22 cellular contexts compared by ENCODE assay signal in genomic region chr6:75776461-75776860, GRCh38.
"Had no signal": no experiment of that assay in that cellular context is flagged by ENCODE, and none has a peak within 500 bp of the region (broad histone marks: within the 10 kb centered on the region; RNA-seq: fewer than 3 reads in every experiment).

No MANE protein-coding gene starts in this region.

- H3K9me3 Mint-ChIP-seq: endodermal cell; naive thymus-derived CD8-positive, alpha-beta T cell; neural crest cell had no signal

- H3K36me3 Mint-ChIP-seq: naive thymus-derived CD8-positive, alpha-beta T cell had no signal

- H3K4me1 Mint-ChIP-seq: naive thymus-derived CD8-positive, alpha-beta T cell; neural crest cell had no signal

- H3K4me1 ChIP-seq: foreskin keratinocyte, suprapubic skin, uterus had no signal

- ATAC-seq: foreskin keratinocyte; naive thymus-derived CD8-positive, alpha-beta T cell had no signal

- FAIRE-seq: endothelial cell of umbilical vein, kidney, small intestine had no signal

- H3K36me3 ChIP-seq: ovary, right atrium auricular region, suprapubic skin, thyroid gland, upper lobe of left lung, uterus had no signal

- H3K27ac ChIP-seq: coronary artery, foreskin keratinocyte, ovary, right atrium auricular region, suprapubic skin, thyroid gland, upper lobe of left lung, uterus had no signal

- H3K4me3 Mint-ChIP-seq: endodermal cell; naive thymus-derived CD8-positive, alpha-beta T cell; neural crest cell had no signal

- H3K27me3 ChIP-seq: foreskin keratinocyte, hepatocyte, ovary, right atrium auricular region, suprapubic skin, thyroid gland, upper lobe of left lung, uterus had no signal

- H3K27ac Mint-ChIP-seq: endodermal cell; naive thymus-derived CD8-positive, alpha-beta T cell had no signal

- DNase-seq: effector CD4-positive, alpha-beta T cell; endodermal cell; erythroblast; foreskin keratinocyte; head of caudate nucleus; kidney; mesendoderm; naive thymus-derived CD8-positive, alpha-beta T cell; ovary; small intestine; stimulated activated CD4-positive, alpha-beta T cell treated with anti-CD3 and anti-CD28 coated beads, Interleukin-12 subunit alpha, Interleukin-12 subunit beta, amount 100 ng/mL, for 4 hours; stimulated activated CD4-positive, alpha-beta T cell treated with anti-CD3 and anti-CD28 coated beads, Interleukin-2, amount 100 ng/mL, for 48 hours; stimulated activated naive CD4-positive, alpha-beta T cell treated with Interleukin-2 at 50 U/mL for 16 hours; thyroid gland; upper lobe of left lung; uterus had no signal

- H2AFZ ChIP-seq: hepatocyte had no signal

- H3K4me2 ChIP-seq: hepatocyte had no signal

- H3K9me3 ChIP-seq: ovary, right atrium auricular region, suprapubic skin, thyroid gland, upper lobe of left lung, uterus had no signal

- H3K4me3 ChIP-seq: coronary artery, hepatocyte, ovary, right atrium auricular region, suprapubic skin, thyroid gland, upper lobe of left lung, uterus had no signal
